9 cellular contexts compared by ENCODE assay signal in the genomic region with DNA sequence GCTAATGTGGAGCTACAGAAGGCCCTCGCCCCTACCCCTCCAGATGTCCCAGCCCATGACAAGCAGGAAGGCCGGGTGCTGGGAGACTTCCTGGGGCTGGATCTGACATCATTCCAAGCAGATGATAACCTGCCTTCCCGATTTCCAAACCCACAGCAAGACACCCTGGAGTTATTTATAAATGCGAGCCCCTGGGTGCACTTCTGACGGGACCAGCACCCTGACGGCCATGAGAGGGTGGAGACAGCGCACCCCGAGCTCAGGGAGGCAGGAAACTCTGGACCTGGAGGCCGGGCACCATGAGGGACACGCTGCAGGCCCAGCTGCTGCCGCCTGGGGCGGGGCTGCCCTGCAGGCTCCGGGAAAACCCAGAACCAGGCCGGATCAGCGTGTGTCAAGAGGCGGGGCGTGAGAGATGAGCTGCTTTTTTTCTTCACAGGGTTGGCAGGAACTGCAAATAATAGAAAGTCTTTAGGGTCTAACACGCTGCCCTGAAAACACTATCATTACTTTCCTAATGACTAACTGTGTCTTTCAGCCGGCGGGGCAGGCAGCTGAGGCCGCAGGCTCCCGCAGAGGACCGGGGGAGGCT. TPM values are rescaled to one million over a fixed set of nuclear protein-coding genes. Genes with fewer than 3 reads are reported as not detected.
DNase-seq lines count a peak whose midpoint lies in the region; ATAC-seq, FAIRE-seq and TF ChIP-seq lines count a peak whose summit lies in the region.
"Had no signal": no experiment of that assay in that cellular context is flagged by ENCODE, and none has a peak within 500 bp of the region (broad histone marks: within the 10 kb centered on the region; RNA-seq: fewer than 3 reads in every experiment).

No MANE protein-coding gene starts in this region.

- no peak overlapping the region for H3K4me3 ChIP-seq in AG10803 (ENCODE audit: low read length)
- no peak overlapping the region for H3K4me3 ChIP-seq in kidney (ENCODE audit: low read length in 2 of 2)

- peak; percentile 40 for TF ChIP-seq CTCF in AG10803 (conservative IDR thresholded peaks at IDR 0.05; ENCODE audit: low read length)
- TF ChIP-seq CTCF in WTC11 (IDR thresholded peaks at IDR 0.05) = no peak
- TF ChIP-seq CTCF in kidney (IDR thresholded peaks at IDR 0.05; ENCODE audit: borderline replicate concordance, extremely low read depth, insufficient read depth) = no peak

- FAIRE-seq in kidney (lab: Jason Lieb, UNC) = no peak

- H3K4me3 Mint-ChIP-seq in WTC11 = peak overlapping the region; percentile 60; the same call in 1 of the 2 replicates

- DNase-seq in AG10803 (ENCODE audit: low read depth) (peak; percentile 63), GM04504 (ENCODE audit: low read depth) (peak; percentile 66), WTC11 (ENCODE audit: low spot score) (peak; percentile 62), kidney (peak; percentile 86), NCI-H446 treated with DMSO at 0.1 percent for 48 hours (lab: John Stamatoyannopoulos, UW) (no peak)
- DNase-seq: SW 1271 had no signal

- no peaks in the 10 kb centered on the region for H3K36me3 ChIP-seq in kidney (ENCODE audit: control insufficient read depth in 1 of 2, insufficient read depth in 2 of 2, low read length in 2 of 2)

- no peak overlapping the region for H3K27ac Mint-ChIP-seq in WTC11

- peaks cover 44% of the 10 kb centered on the region for H3K27me3 Mint-ChIP-seq in WTC11 (ENCODE audit: low read depth)

- ATAC-seq in WTC11 (peak; percentile 6; the same call in 1 of the 2 replicates), GM19395 (IDR thresholded peaks at IDR 0.05; ENCODE audit: unreplicated experiment) (no peak), HG03159 (IDR thresholded peaks at IDR 0.05; ENCODE audit: unreplicated experiment) (no peak), GM18909 (IDR thresholded peaks at IDR 0.05; ENCODE audit: poor library complexity, unreplicated experiment) (no peak)

- CTCF ChIA-PET in WTC11 (lab: Charles Lee) = interaction anchor here (0.7 to 2.5 kb wide), 8 partner anchors 81 to 334 kb away, joined by 3 to 23 read pairs (median 4); no protein-coding TSS in a partner anchor

- H3K4me1 Mint-ChIP-seq in WTC11 = peaks cover 34% of the 10 kb centered on the region

- no peaks in the 10 kb centered on the region for H3K9me3 ChIP-seq in kidney (ENCODE audit: control insufficient read depth in 1 of 2, low read length in 2 of 2)

- POLR2A ChIA-PET in WTC11 (lab: Charles Lee) = no interaction called here

- no peaks in the 10 kb centered on the region for H3K36me3 Mint-ChIP-seq in WTC11

- H3K4me1 ChIP-seq in kidney (ENCODE audit: control insufficient read depth in 1 of 2, insufficient read depth in 1 of 2, low read depth in 1 of 2, low read length in 2 of 2) = peaks cover 0 to 2% of the 10 kb centered on the region in 2 donors

- no peak overlapping the region for H3K9ac ChIP-seq in kidney (ENCODE audit: low read length in 2 of 2)

- intact Hi-C loops in kidney (cut with DNase I) = no loop called here

- H3K9me3 Mint-ChIP-seq in WTC11 = no peaks in the 10 kb centered on the region

- no peak overlapping the region for H3K27ac ChIP-seq in kidney (ENCODE audit: low read depth in 2 of 2, low read length in 2 of 2)

TF ChIP-seq in WTC11, 78 proteins besides CTCF, POLR2A, EP300 and RAD21:
- TF ChIP-seq, protein P1, sequence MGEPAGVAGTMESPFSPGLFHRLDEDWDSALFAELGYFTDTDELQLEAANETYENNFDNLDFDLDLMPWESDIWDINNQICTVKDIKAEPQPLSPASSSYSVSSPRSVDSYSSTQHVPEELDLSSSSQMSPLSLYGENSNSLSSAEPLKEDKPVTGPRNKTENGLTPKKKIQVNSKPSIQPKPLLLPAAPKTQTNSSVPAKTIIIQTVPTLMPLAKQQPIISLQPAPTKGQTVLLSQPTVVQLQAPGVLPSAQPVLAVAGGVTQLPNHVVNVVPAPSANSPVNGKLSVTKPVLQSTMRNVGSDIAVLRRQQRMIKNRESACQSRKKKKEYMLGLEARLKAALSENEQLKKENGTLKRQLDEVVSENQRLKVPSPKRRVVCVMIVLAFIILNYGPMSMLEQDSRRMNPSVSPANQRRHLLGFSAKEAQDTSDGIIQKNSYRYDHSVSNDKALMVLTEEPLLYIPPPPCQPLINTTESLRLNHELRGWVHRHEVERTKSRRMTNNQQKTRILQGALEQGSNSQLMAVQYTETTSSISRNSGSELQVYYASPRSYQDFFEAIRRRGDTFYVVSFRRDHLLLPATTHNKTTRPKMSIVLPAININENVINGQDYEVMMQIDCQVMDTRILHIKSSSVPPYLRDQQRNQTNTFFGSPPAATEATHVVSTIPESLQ (CRISPR knock-in tag; IDR thresholded peaks at IDR 0.05) = no peak
- TF ChIP-seq ZNF121 (CRISPR knock-in tag; IDR thresholded peaks at IDR 0.05) = no peak
- no peak for TF ChIP-seq ZMAT4 (CRISPR knock-in tag; IDR thresholded peaks at IDR 0.05)
- no peak for TF ChIP-seq NFATC4 (CRISPR knock-in tag; IDR thresholded peaks at IDR 0.05)
- TF ChIP-seq PRDM15 (CRISPR knock-in tag; IDR thresholded peaks at IDR 0.05) = peak; percentile 78

RNA-seq across cellular contexts. Expression of gene PCBP3, which starts 2.5 kb away (rescaled TPM):
- 8.5 to 14.0 TPM (median 11.8 TPM) in 3 replicates for total RNA-seq in WTC11 (2021)
- 5.4 TPM for total RNA-seq in kidney
- polyA plus RNA-seq in kidney (ENCODE audit: insufficient read depth, low read depth, low replicate concordance) = 2.3 TPM
